In genomic region chr1:17521946-17522612, GRCh38 we compare ENCODE assay signal across 20 cellular contexts. TPM values are rescaled to one million over a fixed set of nuclear protein-coding genes. Genes with fewer than 3 reads are reported as not detected.
"Had no signal": no experiment of that assay in that cellular context is flagged by ENCODE, and none has a peak within 500 bp of the region (broad histone marks: within the 10 kb centered on the region; RNA-seq: fewer than 3 reads in every experiment).

No MANE protein-coding gene starts in this region.

- H3K9me3 Mint-ChIP-seq: dendritic cell treated with granulocyte-macrophage colony-stimulating factor and Interleukin-4, amounts not matched to agents 40 ng/mL and 50 ng/mL, for 4 days; naive thymus-derived CD4-positive, alpha-beta T cell; stimulated activated naive B cell treated with anti-CD40 and anti-IgM and Interleukin-4, amounts not matched to agents 10 μg/mL and 1 μg/mL and 100 μg/mL, for 72 hours had no signal

- H3K27ac Mint-ChIP-seq: dendritic cell treated with granulocyte-macrophage colony-stimulating factor and Interleukin-4, amounts not matched to agents 40 ng/mL and 50 ng/mL, for 4 days; naive thymus-derived CD4-positive, alpha-beta T cell; stimulated activated naive B cell treated with anti-CD40 and anti-IgM and Interleukin-4, amounts not matched to agents 10 μg/mL and 1 μg/mL and 100 μg/mL, for 72 hours had no signal

- ATAC-seq: gastrocnemius medialis; left lung; naive thymus-derived CD4-positive, alpha-beta T cell; stimulated activated naive B cell treated with anti-CD40 and anti-IgM and Interleukin-4, amounts not matched to agents 10 μg/mL and 1 μg/mL and 100 μg/mL, for 72 hours had no signal

- H3K27me3 ChIP-seq: brain microvascular endothelial cell, gastrocnemius medialis, tibial nerve had no signal

- DNase-seq: activated CD4-positive, alpha-beta T cell treated with anti-CD3 and anti-CD28 coated beads for 1 hour; activated CD4-positive, alpha-beta T cell treated with anti-CD3 and anti-CD28 coated beads, Interleukin-2, amount 50 U/mL, for 4 hours; activated naive CD4-positive, alpha-beta T cell treated with Interleukin-2 at 50 U/mL for 16 hours; activated T-cell treated with anti-CD3 and anti-CD28 coated beads for 4 hours; anterior cingulate cortex; brain microvascular endothelial cell; effector memory CD4-positive, alpha-beta T cell; gastrocnemius medialis; islet precursor cell; left lung; mammary epithelial cell; naive thymus-derived CD4-positive, alpha-beta T cell; posterior cingulate gyrus; stimulated activated CD4-positive, alpha-beta T cell treated with anti-CD3 and anti-CD28 coated beads, Interleukin-2, amount 100 ng/mL, for 48 hours; stimulated activated naive B cell treated with anti-CD40 and anti-IgM and Interleukin-4, amounts not matched to agents 10 μg/mL and 1 μg/mL and 100 μg/mL, for 72 hours; T-helper 1 cell; T1000 had no signal

- H3K27ac ChIP-seq: brain microvascular endothelial cell, gastrocnemius medialis, left lung, neutrophil, tibial nerve had no signal

- H3K4me1 ChIP-seq: left lung had no signal

- H3K4me1 Mint-ChIP-seq: naive thymus-derived CD4-positive, alpha-beta T cell; stimulated activated naive B cell treated with anti-CD40 and anti-IgM and Interleukin-4, amounts not matched to agents 10 μg/mL and 1 μg/mL and 100 μg/mL, for 72 hours had no signal

- H3K36me3 Mint-ChIP-seq: naive thymus-derived CD4-positive, alpha-beta T cell; stimulated activated naive B cell treated with anti-CD40 and anti-IgM and Interleukin-4, amounts not matched to agents 10 μg/mL and 1 μg/mL and 100 μg/mL, for 72 hours had no signal

- H3K36me3 ChIP-seq: brain microvascular endothelial cell, gastrocnemius medialis, left lung, neutrophil, tibial nerve had no signal

- H3K9me3 ChIP-seq: gastrocnemius medialis, left lung, neutrophil, tibial nerve had no signal

- H3K4me3 ChIP-seq: gastrocnemius medialis, left lung, tibial nerve had no signal

- H3K4me3 Mint-ChIP-seq: dendritic cell treated with granulocyte-macrophage colony-stimulating factor and Interleukin-4, amounts not matched to agents 40 ng/mL and 50 ng/mL, for 4 days; naive thymus-derived CD4-positive, alpha-beta T cell; stimulated activated naive B cell treated with anti-CD40 and anti-IgM and Interleukin-4, amounts not matched to agents 10 μg/mL and 1 μg/mL and 100 μg/mL, for 72 hours had no signal

RNA-seq across cellular contexts. Expression of gene ARHGEF10L, which starts 17.4 kb away (rescaled TPM):
- polyA plus RNA-seq: naive thymus-derived CD4-positive, alpha-beta T cell had no signal
